In genomic region chr11:44761546-44761961, GRCh38 we compare ENCODE assay signal across 1 cellular context.
TF ChIP-seq lines count a peak whose summit lies in the region.

No MANE protein-coding gene starts in this region.

TF ChIP-seq in GM23338, 12 proteins besides CTCF, POLR2A, EP300 and RAD21 (continued from another document):
- no peak for TF ChIP-seq ETS1 (IDR thresholded peaks at IDR 0.05)
- TF ChIP-seq NANOG (IDR thresholded peaks at IDR 0.05; ENCODE audit: borderline replicate concordance) = no peak
- TF ChIP-seq EZH2phosphoT487 (IDR thresholded peaks at IDR 0.05; ENCODE audit: unreplicated experiment) = no peak
- TF ChIP-seq ZNF331 (CRISPR knock-in tag; IDR thresholded peaks at IDR 0.05; ENCODE audit: low read depth) = no peak
- no peak for TF ChIP-seq JUNB (IDR thresholded peaks at IDR 0.05; ENCODE audit: unreplicated experiment)
- no peak for TF ChIP-seq STAT1 (IDR thresholded peaks at IDR 0.05; ENCODE audit: unreplicated experiment)
- TF ChIP-seq EZH2 (IDR thresholded peaks at IDR 0.05; ENCODE audit: low read depth, unreplicated experiment) = no peak
- TF ChIP-seq POLR2AphosphoS5 (IDR thresholded peaks at IDR 0.05; ENCODE audit: low read depth) = no peak
- TF ChIP-seq ZNF462 (CRISPR knock-in tag; IDR thresholded peaks at IDR 0.05) = no peak
- no peak for TF ChIP-seq ZNF114 (CRISPR knock-in tag; IDR thresholded peaks at IDR 0.05)
